ENCODE assay signal across 20 cellular contexts in the genomic region with DNA sequence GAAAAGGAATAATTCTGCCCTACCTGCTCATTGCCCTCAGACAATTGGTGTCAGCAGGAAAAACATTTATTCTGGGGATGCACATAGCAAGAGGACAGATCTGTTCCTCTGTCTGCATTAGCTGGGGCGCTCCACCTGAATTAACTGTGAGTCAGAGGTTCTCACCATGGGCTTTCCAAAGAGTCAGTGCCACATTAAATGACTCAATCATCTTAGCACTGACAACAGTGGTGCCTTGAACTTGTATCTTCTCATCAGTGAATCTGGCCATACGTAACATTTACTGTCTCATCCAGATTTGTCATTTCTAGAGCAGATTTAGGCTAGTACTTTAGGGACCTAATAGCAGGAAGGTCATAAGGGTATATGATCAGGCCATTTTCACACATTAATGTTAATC.
DNase-seq lines count a peak whose midpoint lies in the region; ATAC-seq and TF ChIP-seq lines count a peak whose summit lies in the region.
"Had no signal": no experiment of that assay in that cellular context is flagged by ENCODE, and none has a peak within 500 bp of the region (broad histone marks: within the 10 kb centered on the region; RNA-seq: fewer than 3 reads in every experiment).

No MANE protein-coding gene starts in this region.

- H3K4me1 ChIP-seq in foreskin keratinocyte, result no peaks in the 10 kb centered on the region
- H3K4me1 ChIP-seq: BLaER1 treated with 17β-estradiol and CSF1 and Interleukin-3, amounts not matched to agents 10 nM and 100 nM; Caco-2 had no signal

- H3K9me3 Mint-ChIP-seq in activated naive CD4-positive, alpha-beta T cell treated with anti-CD3 and anti-CD28 coated beads for 36 hours, result peaks cover 3% of the 10 kb centered on the region

- no peak overlapping the region for H3K27ac ChIP-seq in foreskin keratinocyte
- H3K27ac ChIP-seq: BLaER1 treated with 17β-estradiol and CSF1 and Interleukin-3, amounts not matched to agents 10 nM and 100 nM had no signal

- CTCF ChIA-PET in activated naive CD4-positive, alpha-beta T cell treated with anti-CD3 and anti-CD28 coated beads for 36 hours (lab: Charles Lee), result no interaction called here

- peak; percentile 48 for ATAC-seq in GM18870 (IDR thresholded peaks at IDR 0.05; ENCODE audit: unreplicated experiment)
- peak; percentile 57 for ATAC-seq in foreskin keratinocyte
- ATAC-seq: HCT116, Panc1 had no signal

- H3K27me3 ChIP-seq in foreskin keratinocyte, result no peaks in the 10 kb centered on the region
- H3K27me3 ChIP-seq: BLaER1 treated with 17β-estradiol and CSF1 and Interleukin-3, amounts not matched to agents 10 nM and 100 nM had no signal

- no peaks in the 10 kb centered on the region for H3K4me1 Mint-ChIP-seq in activated naive CD4-positive, alpha-beta T cell treated with anti-CD3 and anti-CD28 coated beads for 36 hours (ENCODE audit: low read depth)
- H3K4me1 Mint-ChIP-seq: CD4-positive, alpha-beta memory T cell; IgD-negative memory B cell had no signal

- no peak overlapping the region for H3K4me3 Mint-ChIP-seq in activated naive CD4-positive, alpha-beta T cell treated with anti-CD3 and anti-CD28 coated beads for 36 hours
- H3K4me3 Mint-ChIP-seq: CD4-positive, alpha-beta memory T cell; IgD-negative memory B cell had no signal

- peak; percentile 5 for DNase-seq in activated naive CD4-positive, alpha-beta T cell treated with anti-CD3 and anti-CD28 coated beads for 36 hours
- DNase-seq in activated naive CD4-positive, alpha-beta T cell treated with Interleukin-2 at 50 U/mL for 16 hours, result no peak
- DNase-seq in M059J (ENCODE audit: low read depth) (peak; percentile 7), foreskin keratinocyte (no peak), AML-193 (lab: John Stamatoyannopoulos, UW) (no peak)
- DNase-seq in activated CD8-positive, alpha-beta memory T cell treated with anti-CD3 and anti-CD28 coated beads, Interleukin-2, amount 50 U/mL, for 48 hours, result no peak
- DNase-seq: Caco-2; CD4-positive, alpha-beta memory T cell; DND-41; NCI-H1694; NCI-H2081; NCI-H2171; NCI-H345; NCI-H774; NK-92 treated with Interleukin-12 subunit alpha and Interleukin-12 subunit beta, amount 100 ng/mL, for 24 hours had no signal

- no peak for TF ChIP-seq CTCF in foreskin keratinocyte (conservative IDR thresholded peaks at IDR 0.05)

- no peak overlapping the region for H3K27ac Mint-ChIP-seq in activated naive CD4-positive, alpha-beta T cell treated with anti-CD3 and anti-CD28 coated beads for 36 hours
- H3K27ac Mint-ChIP-seq: CD4-positive, alpha-beta memory T cell; IgD-negative memory B cell had no signal

- intact Hi-C loops in activated naive CD4-positive, alpha-beta T cell treated with anti-CD3 and anti-CD28 coated beads for 36 hours (cut with micrococcal nuclease), result no loop called here

- no peaks in the 10 kb centered on the region for H3K36me3 Mint-ChIP-seq in activated naive CD4-positive, alpha-beta T cell treated with anti-CD3 and anti-CD28 coated beads for 36 hours (ENCODE audit: low read depth)
- H3K36me3 Mint-ChIP-seq: IgD-negative memory B cell had no signal

- H3K27me3 Mint-ChIP-seq in activated naive CD4-positive, alpha-beta T cell treated with anti-CD3 and anti-CD28 coated beads for 36 hours (ENCODE audit: low read depth), result no peaks in the 10 kb centered on the region
- H3K27me3 Mint-ChIP-seq: IgD-negative memory B cell had no signal

Comparison
In these comparisons a context has a peak if more than half of its experiments do, and no peak if none do; other contexts are left out.
1. DNase-seq: peak in activated naive CD4-positive, alpha-beta T cell treated with anti-CD3 and anti-CD28 coated beads for 36 hours (single experiment) and M059J (single experiment); none in activated naive CD4-positive, alpha-beta T cell treated with Interleukin-2 at 50 U/mL for 16 hours (single experiment), foreskin keratinocyte (0 of 2), activated CD8-positive, alpha-beta memory T cell treated with anti-CD3 and anti-CD28 coated beads, Interleukin-2, amount 50 U/mL, for 48 hours (single experiment) and AML-193 (0 of 2).